Comparison of ENCODE assay signal across 28 cellular contexts in the genomic region with DNA sequence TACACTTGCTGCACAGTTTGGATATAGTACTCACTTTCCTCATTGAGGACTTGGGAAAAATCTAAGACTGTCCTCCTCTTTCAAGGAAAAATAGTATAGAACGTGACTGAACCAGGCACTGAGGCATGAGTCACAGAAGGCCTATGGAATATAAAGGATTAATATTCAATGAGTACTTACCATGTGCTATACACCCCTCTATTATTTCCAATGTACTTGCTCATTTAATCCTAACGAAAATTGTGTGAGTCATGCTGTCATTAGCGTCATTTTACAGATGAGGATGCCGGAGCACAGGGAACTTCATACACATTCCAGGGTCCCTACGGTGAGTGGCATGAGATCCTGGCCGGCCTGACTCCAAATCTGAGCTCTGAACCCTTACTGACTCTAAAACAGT.
"Had no signal": no experiment of that assay in that cellular context is flagged by ENCODE, and none has a peak within 500 bp of the region (broad histone marks: within the 10 kb centered on the region; RNA-seq: fewer than 3 reads in every experiment).

No MANE protein-coding gene starts in this region.

- H3K4me2 ChIP-seq: neural progenitor cell had no signal

- H3K27ac Mint-ChIP-seq: mesothelial cell of epicardium; naive B cell; natural killer cell; nephron progenitor cell; neural progenitor cell; stimulated activated memory B cell treated with anti-CD40 and anti-IgM and Interleukin-4, amounts not matched to agents 10 μg/mL and 1 μg/mL and 100 μg/mL, for 72 hours; stimulated activated naive CD8-positive, alpha-beta T cell treated with anti-CD3 and anti-CD28 coated beads, Interleukin-15, amount 100 ng/mL, for 72 hours; type B pancreatic cell had no signal

- H2AFZ ChIP-seq: neural progenitor cell, parathyroid adenoma had no signal

- H3K27me3 Mint-ChIP-seq: stimulated activated memory B cell treated with anti-CD40 and anti-IgM and Interleukin-4, amounts not matched to agents 10 μg/mL and 1 μg/mL and 100 μg/mL, for 72 hours; stimulated activated naive CD8-positive, alpha-beta T cell treated with anti-CD3 and anti-CD28 coated beads, Interleukin-15, amount 100 ng/mL, for 72 hours had no signal

- H3K36me3 Mint-ChIP-seq: naive B cell; natural killer cell; neural progenitor cell; stimulated activated memory B cell treated with anti-CD40 and anti-IgM and Interleukin-4, amounts not matched to agents 10 μg/mL and 1 μg/mL and 100 μg/mL, for 72 hours had no signal

- H3K9ac ChIP-seq: neural progenitor cell, parathyroid adenoma had no signal

- ATAC-seq: left colon; left lung; lower lobe of right lung; natural killer cell; right cardiac atrium; sciatic nerve; stimulated activated memory B cell treated with anti-CD40 and anti-IgM and Interleukin-4, amounts not matched to agents 10 μg/mL and 1 μg/mL and 100 μg/mL, for 72 hours; stimulated activated naive CD8-positive, alpha-beta T cell treated with anti-CD3 and anti-CD28 coated beads, Interleukin-15, amount 100 ng/mL, for 72 hours had no signal

- H3K27me3 ChIP-seq: left lung, neural progenitor cell, neutrophil, tibial nerve, uterus had no signal

- H3K9me3 ChIP-seq: left lung, lower lobe of right lung, neutrophil, tibial nerve, uterus had no signal

- H3K9me3 Mint-ChIP-seq: mesothelial cell of epicardium, nephron progenitor cell, neural progenitor cell had no signal

- H3K4me1 Mint-ChIP-seq: naive B cell; natural killer cell; neural progenitor cell; stimulated activated memory B cell treated with anti-CD40 and anti-IgM and Interleukin-4, amounts not matched to agents 10 μg/mL and 1 μg/mL and 100 μg/mL, for 72 hours; stimulated activated naive CD8-positive, alpha-beta T cell treated with anti-CD3 and anti-CD28 coated beads, Interleukin-15, amount 100 ng/mL, for 72 hours had no signal

- H3K4me1 ChIP-seq: left lung, lower lobe of right lung, neural progenitor cell, parathyroid adenoma, tibial nerve, uterus had no signal

- H3K4me3 Mint-ChIP-seq: mesothelial cell of epicardium; naive B cell; natural killer cell; nephron progenitor cell; neural progenitor cell; stimulated activated memory B cell treated with anti-CD40 and anti-IgM and Interleukin-4, amounts not matched to agents 10 μg/mL and 1 μg/mL and 100 μg/mL, for 72 hours; stimulated activated naive CD8-positive, alpha-beta T cell treated with anti-CD3 and anti-CD28 coated beads, Interleukin-15, amount 100 ng/mL, for 72 hours; type B pancreatic cell had no signal

- H3K36me3 ChIP-seq: left lung, lower lobe of right lung, neural progenitor cell, neutrophil, tibial nerve, uterus had no signal

- H3K79me2 ChIP-seq: parathyroid adenoma had no signal

- DNase-seq: hippocampal formation; kidney; left colon; left lung; lower lobe of right lung; mesendoderm; naive B cell; natural killer cell; nephron progenitor cell; occipital lobe; right cardiac atrium; stimulated activated CD4-positive, alpha-beta T cell treated with anti-CD3 and anti-CD28 coated beads, Interleukin-1b, Interleukin-23, amount 100 ng/mL, for 48 hours; stimulated activated CD4-positive, alpha-beta T cell treated with anti-CD3 and anti-CD28 coated beads, Interleukin-2, amount 100 ng/mL, for 48 hours; stimulated activated CD4-positive, alpha-beta T cell treated with anti-CD3 and anti-CD28 coated beads, Interleukin-4, amount 100 ng/mL, for 4 hours; stimulated activated CD8-positive, alpha-beta memory T cell treated with anti-CD3 and anti-CD28 coated beads, Interleukin-4, amount 100 ng/mL, for 48 hours; stimulated activated naive CD4-positive, alpha-beta T cell treated with Interleukin-2 at 50 U/mL for 16 hours; stimulated activated naive CD8-positive, alpha-beta T cell treated with anti-CD3 and anti-CD28 coated beads, Interleukin-15, amount 100 ng/mL, for 72 hours; substantia nigra; uterus had no signal

- H3K4me3 ChIP-seq: left lung, lower lobe of right lung, neural progenitor cell, skin epidermis, tibial nerve, uterus had no signal

- H3K27ac ChIP-seq: left lung, lower lobe of right lung, neural progenitor cell, neutrophil, parathyroid adenoma, skin epidermis, tibial nerve, uterus had no signal
